Comparison of ENCODE assay signal across 14 cellular contexts in genomic region chr6:105810922-105811482, GRCh38.
DNase-seq lines count a peak whose midpoint lies in the region; ATAC-seq, FAIRE-seq and TF ChIP-seq lines count a peak whose summit lies in the region.
"Had no signal": no experiment of that assay in that cellular context is flagged by ENCODE, and none has a peak within 500 bp of the region (broad histone marks: within the 10 kb centered on the region; RNA-seq: fewer than 3 reads in every experiment).

No MANE protein-coding gene starts in this region.

- peak overlapping the region; percentile 86 for H3K27ac Mint-ChIP-seq in MCF 10A (ENCODE audit: low read depth, unreplicated experiment)
- H3K27ac Mint-ChIP-seq in astrocyte (ENCODE audit: unreplicated experiment) = peak overlapping the region; percentile 87

- H3K36me3 ChIP-seq in breast epithelium (no peaks in the 10 kb centered on the region), astrocyte (ENCODE audit: insufficient read depth, low read length) (no peaks in the 10 kb centered on the region), skeletal muscle satellite cell (ENCODE audit: insufficient read depth, low read length) (no peaks in the 10 kb centered on the region), upper lobe of right lung (no peaks in the 10 kb centered on the region)
- H3K36me3 ChIP-seq: gastroesophageal sphincter, prostate gland, tibial nerve had no signal

- H3K4me2 ChIP-seq in astrocyte (ENCODE audit: low read length) (peak overlapping the region; percentile 66), skeletal muscle satellite cell (ENCODE audit: low read length) (peak overlapping the region; percentile 14)

- H3K27me3 ChIP-seq in breast epithelium = no peaks in the 10 kb centered on the region
- H3K27me3 ChIP-seq in astrocyte (ENCODE audit: insufficient read depth, low read length) = no peaks in the 10 kb centered on the region
- H3K27me3 ChIP-seq in skeletal muscle satellite cell (ENCODE audit: control insufficient read depth, insufficient read depth, low read length) = no peaks in the 10 kb centered on the region
- peaks cover 5% of the 10 kb centered on the region for H3K27me3 ChIP-seq in upper lobe of right lung
- H3K27me3 ChIP-seq: gastroesophageal sphincter, tibial nerve had no signal

- H3K4me3 ChIP-seq in breast epithelium = no peak overlapping the region
- H3K4me3 ChIP-seq in astrocyte (ENCODE audit: insufficient read depth, low read depth, low read length) = no peak overlapping the region
- no peak overlapping the region for H3K4me3 ChIP-seq in skeletal muscle satellite cell (ENCODE audit: low read length)
- H3K4me3 ChIP-seq in upper lobe of right lung = no peak overlapping the region
- H3K4me3 ChIP-seq: gastroesophageal sphincter, prostate gland, tibial nerve had no signal

- H3K79me2 ChIP-seq in astrocyte (ENCODE audit: insufficient read depth, low read length) = no peaks in the 10 kb centered on the region

- CTCF ChIA-PET in MCF 10A (lab: Yijun Ruan, JAX) = no interaction called here

- no peaks in the 10 kb centered on the region for H3K27me3 Mint-ChIP-seq in MCF 10A (ENCODE audit: insufficient read depth, unreplicated experiment)
- no peaks in the 10 kb centered on the region for H3K27me3 Mint-ChIP-seq in astrocyte (ENCODE audit: low read depth, unreplicated experiment)

- H3K4me3 Mint-ChIP-seq in MCF 10A (ENCODE audit: unreplicated experiment) (peak overlapping the region; percentile 7), astrocyte (ENCODE audit: unreplicated experiment) (no peak overlapping the region)

- no peak for TF ChIP-seq POLR2A in breast epithelium (IDR thresholded peaks at IDR 0.05)

- peaks cover 8% of the 10 kb centered on the region for H3K9me3 Mint-ChIP-seq in MCF 10A (ENCODE audit: unreplicated experiment)
- H3K9me3 Mint-ChIP-seq in astrocyte (ENCODE audit: unreplicated experiment) = no peaks in the 10 kb centered on the region

- H3K36me3 Mint-ChIP-seq in MCF 10A (ENCODE audit: insufficient read depth, unreplicated experiment) = no peaks in the 10 kb centered on the region
- no peaks in the 10 kb centered on the region for H3K36me3 Mint-ChIP-seq in astrocyte (ENCODE audit: low read depth, unreplicated experiment)

- no TSS peak for BruUV-seq in MCF 10A (replicated peaks; lab: Mats Ljungman, UMichigan)

- no peak for TF ChIP-seq CTCF in MCF 10A (IDR thresholded peaks at IDR 0.05; ENCODE audit: unreplicated experiment)
- no peak for TF ChIP-seq CTCF in breast epithelium (IDR thresholded peaks at IDR 0.05)
- no peak for TF ChIP-seq CTCF in astrocyte (IDR thresholded peaks at IDR 0.05; ENCODE audit: insufficient read depth, low read depth, low read length)
- no peak for TF ChIP-seq CTCF in upper lobe of right lung (IDR thresholded peaks at IDR 0.05)

- POLR2A ChIA-PET in MCF 10A (lab: Yijun Ruan, JAX) = interaction anchor here (0.5 to 2.3 kb wide), 5 partner anchors 13 to 367 kb away, joined by 3 to 16 read pairs (median 3); no protein-coding TSS in a partner anchor

- H3K27ac ChIP-seq in breast epithelium (no peak overlapping the region), astrocyte (ENCODE audit: low read depth, low read length) (no peak overlapping the region), upper lobe of right lung (no peak overlapping the region)
- H3K27ac ChIP-seq: gastroesophageal sphincter, prostate gland had no signal

- H3K9ac ChIP-seq in astrocyte (ENCODE audit: low read length) (peak overlapping the region; percentile 18), skeletal muscle satellite cell (ENCODE audit: low read depth, low read length) (peak overlapping the region; percentile 8)

- no peak for ATAC-seq in upper lobe of right lung

- no peak for FAIRE-seq in astrocyte (lab: Jason Lieb, UNC)

- peaks cover 30% of the 10 kb centered on the region for H3K4me1 Mint-ChIP-seq in MCF 10A (ENCODE audit: insufficient read depth, unreplicated experiment)
- H3K4me1 Mint-ChIP-seq in astrocyte (ENCODE audit: low read depth, unreplicated experiment) = peaks cover 25% of the 10 kb centered on the region

- H2AFZ ChIP-seq in astrocyte (ENCODE audit: low read depth, low read length) = peak overlapping the region; percentile 23

- H3K9me3 ChIP-seq in breast epithelium = no peaks in the 10 kb centered on the region
- no peaks in the 10 kb centered on the region for H3K9me3 ChIP-seq in astrocyte (ENCODE audit: insufficient read depth, low read depth, low read length)
- H3K9me3 ChIP-seq in skeletal muscle satellite cell (replicated peaks; ENCODE audit: low read length) = no peaks in the 10 kb centered on the region
- H3K9me3 ChIP-seq in upper lobe of right lung = no peaks in the 10 kb centered on the region
- H3K9me3 ChIP-seq: gastroesophageal sphincter, prostate gland, tibial nerve had no signal

- H3K4me1 ChIP-seq in breast epithelium = no peaks in the 10 kb centered on the region
- H3K4me1 ChIP-seq in astrocyte (ENCODE audit: insufficient read depth, low read length) = peaks cover 16% of the 10 kb centered on the region
- peaks cover 34% of the 10 kb centered on the region for H3K4me1 ChIP-seq in skeletal muscle satellite cell (ENCODE audit: control insufficient read depth, insufficient read depth, low read length)
- H3K4me1 ChIP-seq in upper lobe of right lung = peaks cover 12% of the 10 kb centered on the region
- H3K4me1 ChIP-seq: prostate gland had no signal

- no peaks in the 10 kb centered on the region for H4K20me1 ChIP-seq in astrocyte (ENCODE audit: insufficient read depth, low read length)

- intact Hi-C loops in MCF 10A (cut with micrococcal nuclease) (no loop called here), breast epithelium (cut with DNase I; ENCODE audit: low total_unique reads) (no loop called here), upper lobe of right lung (cut with DNase I) (no loop called here)

- DNase-seq in MCF 10A (ENCODE audit: unreplicated experiment) (no peak), breast epithelium (ENCODE audit: low spot score in 2 of 2) (no peak), OCI-M1 (lab: John Stamatoyannopoulos, UW) (peak; percentile 79), astrocyte (ENCODE audit: low read depth) (no peak), NCI-H748 (lab: John Stamatoyannopoulos, UW; ENCODE audit: unreplicated experiment) (no peak), upper lobe of right lung (no peak), pons (ENCODE audit: low spot score) (no peak)
- DNase-seq: activated naive CD4-positive, alpha-beta T cell; effector memory CD4-positive, alpha-beta T cell; NCI-H1105 had no signal
